ENCODE assay signal across 9 cellular contexts in the genomic region with DNA sequence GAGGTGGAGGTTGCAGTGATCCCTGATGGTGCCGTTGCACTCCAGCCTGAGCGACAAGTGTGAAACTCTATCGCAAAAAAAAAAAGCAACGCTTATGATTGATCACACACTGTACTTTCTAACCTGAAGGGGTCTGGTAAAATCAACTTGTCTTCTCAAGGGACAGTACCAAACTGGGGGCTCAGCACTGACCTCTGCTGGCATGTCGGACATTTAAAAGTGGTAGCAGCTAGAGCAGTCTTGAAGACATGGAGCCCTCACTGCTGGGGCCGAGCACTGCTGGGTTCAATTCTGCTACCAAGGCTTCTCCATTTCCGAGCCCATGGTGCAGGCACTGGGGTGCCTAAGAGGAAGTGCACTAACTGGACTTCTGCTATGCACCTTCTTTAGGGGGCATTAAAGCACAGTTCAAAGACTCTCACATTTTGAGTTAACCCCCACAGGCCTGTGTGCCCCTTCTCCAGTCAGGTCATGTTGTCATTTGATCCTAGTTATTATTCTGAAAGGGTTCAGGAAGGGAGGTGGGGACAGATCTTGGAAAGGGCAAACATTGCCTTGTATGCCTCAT. TPM values are rescaled to one million over a fixed set of nuclear protein-coding genes. Genes with fewer than 3 reads are reported as not detected.
DNase-seq lines count a peak whose midpoint lies in the region; ATAC-seq and TF ChIP-seq lines count a peak whose summit lies in the region.
"Had no signal": no experiment of that assay in that cellular context is flagged by ENCODE, and none has a peak within 500 bp of the region (broad histone marks: within the 10 kb centered on the region; RNA-seq: fewer than 3 reads in every experiment).

No MANE protein-coding gene starts in this region.

- H3K9me3 Mint-ChIP-seq in osteocyte (ENCODE audit: unreplicated experiment) = no peaks in the 10 kb centered on the region
- H3K9me3 Mint-ChIP-seq: IgD-negative memory B cell had no signal

- no peak overlapping the region for H3K4me2 ChIP-seq in OCI-LY7 (ENCODE audit: low read length)

- H3K9me2 ChIP-seq in OCI-LY7 (ENCODE audit: insufficient read depth, low read length) = no peaks in the 10 kb centered on the region

- peaks cover 12% of the 10 kb centered on the region for H3K4me1 Mint-ChIP-seq in osteocyte (ENCODE audit: unreplicated experiment)

- H3K79me2 ChIP-seq in OCI-LY7 (ENCODE audit: insufficient read depth, low read depth, low read length) = no peaks in the 10 kb centered on the region

- no peak overlapping the region for H3K27ac ChIP-seq in OCI-LY7 (ENCODE audit: low read depth, low read length, poor library complexity, severe bottlenecking)

- peaks cover 8% of the 10 kb centered on the region for H3K4me1 ChIP-seq in OCI-LY7 (ENCODE audit: insufficient read depth, low read length, poor library complexity, severe bottlenecking)

- no peak overlapping the region for H3K4me3 ChIP-seq in OCI-LY7 (ENCODE audit: low read depth, low read length, poor library complexity, severe bottlenecking)

- intact Hi-C loops in OCI-LY7 (cut with micrococcal nuclease; ENCODE audit: unreplicated experiment) = no loop called here

- CTCF ChIA-PET in OCI-LY7 (lab: Charles Lee; ENCODE audit: unreplicated experiment) = interaction anchor here (0.6 kb wide), 1 partner anchor 278 kb away, joined by 3 read pairs; no protein-coding TSS in a partner anchor

- H3K4me3 Mint-ChIP-seq in osteocyte (ENCODE audit: unreplicated experiment) = no peak overlapping the region
- H3K4me3 Mint-ChIP-seq: IgD-negative memory B cell had no signal

- TF ChIP-seq CTCF in OCI-LY7 (conservative IDR thresholded peaks at IDR 0.05; ENCODE audit: low read length) (peak; percentile 72), osteocyte (IDR thresholded peaks at IDR 0.05) (peak; percentile 39)

- H3K27me3 Mint-ChIP-seq in osteocyte (ENCODE audit: unreplicated experiment) = no peaks in the 10 kb centered on the region

- no peaks in the 10 kb centered on the region for H3K9me3 ChIP-seq in OCI-LY7 (ENCODE audit: low read length)

- POLR2A ChIA-PET in OCI-LY7 (lab: Charles Lee) = no interaction called here

- no peaks in the 10 kb centered on the region for H3K36me3 Mint-ChIP-seq in osteocyte (ENCODE audit: unreplicated experiment)
- H3K36me3 Mint-ChIP-seq: IgD-negative memory B cell had no signal

- BruUV-seq in OCI-LY7 (replicated peaks; lab: Mats Ljungman, UMichigan) = no TSS peak

- H3K36me3 ChIP-seq in OCI-LY7 (ENCODE audit: insufficient read depth, low read length) = no peaks in the 10 kb centered on the region

- no peak overlapping the region for H3K27ac Mint-ChIP-seq in osteocyte (ENCODE audit: unreplicated experiment)
- H3K27ac Mint-ChIP-seq: IgD-negative memory B cell had no signal

- DNase-seq in COR-L47 (lab: John Stamatoyannopoulos, UW) (peak; percentile 29), OCI-LY7 (ENCODE audit: low spot score) (peak; percentile 62), dermis blood vessel endothelial cell (peak; percentile 70), osteocyte (ENCODE audit: extremely low spot score, unreplicated experiment) (no peak), DMS153 (lab: John Stamatoyannopoulos, UW) (no peak)

- H4K20me1 ChIP-seq in OCI-LY7 (ENCODE audit: insufficient read depth, low read length) = no peaks in the 10 kb centered on the region

- no peak overlapping the region for H2AFZ ChIP-seq in OCI-LY7 (ENCODE audit: low read length)

- ATAC-seq in GM19351 (IDR thresholded peaks at IDR 0.05; ENCODE audit: unreplicated experiment) (peak; percentile 64), HG03196 (IDR thresholded peaks at IDR 0.05; ENCODE audit: unreplicated experiment) (no peak), HG02973 (IDR thresholded peaks at IDR 0.05; ENCODE audit: unreplicated experiment) (no peak)

RNA-seq across cellular contexts. Expression of a gene that starts 26.4 kb away (rescaled TPM):
- not detected in 2 replicates for total RNA-seq in OCI-LY7 (2014; rRNA removed; shearing (Covaris generic))
- total RNA-seq in OCI-LY7 (2022) (not detected in 2 replicates), dermis blood vessel endothelial cell (23.0 and 84.3 TPM in 2 replicates), osteocyte (2.3 and 2.9 TPM in 2 replicates)

Comparison
In these comparisons a context has a peak if more than half of its experiments do, and no peak if none do; other contexts are left out.
1. DNase-seq: peak in COR-L47 (single experiment), OCI-LY7 (single experiment) and dermis blood vessel endothelial cell (single experiment); none in osteocyte (single experiment) and DMS153 (single experiment).